In genomic region chr7:51108134-51108533, GRCh38 we compare ENCODE assay signal across 28 cellular contexts.
"Had no signal": no experiment of that assay in that cellular context is flagged by ENCODE, and none has a peak within 500 bp of the region (broad histone marks: within the 10 kb centered on the region; RNA-seq: fewer than 3 reads in every experiment).

No MANE protein-coding gene starts in this region.

- FAIRE-seq: endometrium had no signal

- ATAC-seq: gastrocnemius medialis; left cardiac atrium; left ventricle myocardium superior; naive thymus-derived CD8-positive, alpha-beta T cell; right cardiac atrium had no signal

- H3K9me3 Mint-ChIP-seq: activated naive CD4-positive, alpha-beta T cell treated with anti-CD3 and anti-CD28 coated beads, Interleukin-2, amount 10 ng/mL, durations not matched to agents 7 days and 5 days; activated naive CD8-positive, alpha-beta T cell treated with anti-CD3 and anti-CD28 coated beads, Interleukin-2, amount 10 ng/mL, durations not matched to agents 7 days and 5 days; activated T-helper 1 cell treated with anti-CD3 and anti-CD28 coated beads, Interleukin-12 subunit alpha, Interleukin-12 subunit beta, Interleukin-2, Interleukin-4 antibody, amounts not matched to agents 30 ng/mL and 10 ng/mL and 1 ng/mL, durations not matched to agents 14 hours and 24 hours and 36 hours; neural progenitor cell; stimulated activated naive CD8-positive, alpha-beta T cell treated with anti-CD3 and anti-CD28 coated beads, Interleukin-15, Interleukin-2, amounts not matched to agents 100 ng/mL and 50 ng/mL, for 24 hours had no signal

- H3K4me2 ChIP-seq: neural progenitor cell had no signal

- H3K9ac ChIP-seq: neural progenitor cell had no signal

- DNase-seq: activated CD4-positive, alpha-beta T cell treated with anti-CD3 and anti-CD28 coated beads, Interleukin-2, amount 50 U/mL, for 1 hour; activated CD4-positive, CD25-positive, alpha-beta regulatory T cell treated with anti-CD3 and anti-CD28 coated beads, Interleukin-2, amount 50 U/mL, for 72 hours; activated CD8-positive, alpha-beta memory T cell treated with anti-CD3 and anti-CD28 coated beads for 24 hours; activated gamma-delta T cell; activated naive CD4-positive, alpha-beta T cell treated with anti-CD3 and anti-CD28 coated beads, Interleukin-2, amount 10 ng/mL, durations not matched to agents 7 days and 5 days; activated naive CD8-positive, alpha-beta T cell treated with anti-CD3 and anti-CD28 coated beads, Interleukin-2, amount 10 ng/mL, durations not matched to agents 7 days and 5 days; cerebellar nuclear complex; colonic mucosa; effector CD8-positive, alpha-beta T cell; gastrocnemius medialis; glutamatergic neuron; islet precursor cell; left cardiac atrium; left ventricle myocardium superior; midbrain; naive thymus-derived CD8-positive, alpha-beta T cell; occipital lobe; right cardiac atrium; stimulated activated CD4-positive, alpha-beta T cell treated with anti-CD3 and anti-CD28 coated beads, Interleukin-2, amount 100 ng/mL, for 48 hours; upper lobe of left lung; WERI-Rb-1 had no signal

- H3K4me3 Mint-ChIP-seq: activated naive CD4-positive, alpha-beta T cell treated with anti-CD3 and anti-CD28 coated beads, Interleukin-2, amount 10 ng/mL, durations not matched to agents 7 days and 5 days; activated naive CD8-positive, alpha-beta T cell treated with anti-CD3 and anti-CD28 coated beads, Interleukin-2, amount 10 ng/mL, durations not matched to agents 7 days and 5 days; activated T-helper 1 cell treated with anti-CD3 and anti-CD28 coated beads, Interleukin-12 subunit alpha, Interleukin-12 subunit beta, Interleukin-2, Interleukin-4 antibody, amounts not matched to agents 30 ng/mL and 10 ng/mL and 1 ng/mL, durations not matched to agents 14 hours and 24 hours and 36 hours; brain; naive thymus-derived CD8-positive, alpha-beta T cell; neural progenitor cell; stimulated activated naive CD8-positive, alpha-beta T cell treated with anti-CD3 and anti-CD28 coated beads, Interleukin-15, Interleukin-2, amounts not matched to agents 100 ng/mL and 50 ng/mL, for 24 hours had no signal

- H3K4me1 ChIP-seq: ascending aorta, colonic mucosa, gastrocnemius medialis, neural progenitor cell had no signal

- H3K27ac Mint-ChIP-seq: activated naive CD4-positive, alpha-beta T cell treated with anti-CD3 and anti-CD28 coated beads, Interleukin-2, amount 10 ng/mL, durations not matched to agents 7 days and 5 days; activated naive CD8-positive, alpha-beta T cell treated with anti-CD3 and anti-CD28 coated beads, Interleukin-2, amount 10 ng/mL, durations not matched to agents 7 days and 5 days; activated T-helper 1 cell treated with anti-CD3 and anti-CD28 coated beads, Interleukin-12 subunit alpha, Interleukin-12 subunit beta, Interleukin-2, Interleukin-4 antibody, amounts not matched to agents 30 ng/mL and 10 ng/mL and 1 ng/mL, durations not matched to agents 14 hours and 24 hours and 36 hours; brain; naive thymus-derived CD8-positive, alpha-beta T cell; neural progenitor cell; stimulated activated naive CD8-positive, alpha-beta T cell treated with anti-CD3 and anti-CD28 coated beads, Interleukin-15, Interleukin-2, amounts not matched to agents 100 ng/mL and 50 ng/mL, for 24 hours had no signal

- H3K27me3 ChIP-seq: ascending aorta, cardiac muscle cell, colonic mucosa, gastrocnemius medialis, neural progenitor cell, upper lobe of left lung had no signal

- H3K27ac ChIP-seq: ascending aorta, cardiac muscle cell, colonic mucosa, gastrocnemius medialis, neural progenitor cell, upper lobe of left lung, WERI-Rb-1 had no signal

- H3K36me3 Mint-ChIP-seq: activated naive CD4-positive, alpha-beta T cell treated with anti-CD3 and anti-CD28 coated beads, Interleukin-2, amount 10 ng/mL, durations not matched to agents 7 days and 5 days; activated naive CD8-positive, alpha-beta T cell treated with anti-CD3 and anti-CD28 coated beads, Interleukin-2, amount 10 ng/mL, durations not matched to agents 7 days and 5 days; brain; naive thymus-derived CD8-positive, alpha-beta T cell; neural progenitor cell had no signal

- H3K9me3 ChIP-seq: ascending aorta, colonic mucosa, gastrocnemius medialis, upper lobe of left lung had no signal

- H3K4me1 Mint-ChIP-seq: activated naive CD4-positive, alpha-beta T cell treated with anti-CD3 and anti-CD28 coated beads, Interleukin-2, amount 10 ng/mL, durations not matched to agents 7 days and 5 days; activated naive CD8-positive, alpha-beta T cell treated with anti-CD3 and anti-CD28 coated beads, Interleukin-2, amount 10 ng/mL, durations not matched to agents 7 days and 5 days; brain had no signal

- H3K4me3 ChIP-seq: ascending aorta, cardiac muscle cell, colonic mucosa, gastrocnemius medialis, neural progenitor cell, upper lobe of left lung had no signal

- H3K27me3 Mint-ChIP-seq: stimulated activated naive CD8-positive, alpha-beta T cell treated with anti-CD3 and anti-CD28 coated beads, Interleukin-15, Interleukin-2, amounts not matched to agents 100 ng/mL and 50 ng/mL, for 24 hours had no signal

- H2AFZ ChIP-seq: neural progenitor cell had no signal

- H3K36me3 ChIP-seq: ascending aorta, cardiac muscle cell, colonic mucosa, gastrocnemius medialis, neural progenitor cell, upper lobe of left lung had no signal
